Comparison of ENCODE assay signal across 17 cellular contexts in genomic region chr15:88509964-88510363, GRCh38.
"Had no signal": no experiment of that assay in that cellular context is flagged by ENCODE, and none has a peak within 500 bp of the region (broad histone marks: within the 10 kb centered on the region; RNA-seq: fewer than 3 reads in every experiment).

No MANE protein-coding gene starts in this region.

- H3K4me1 Mint-ChIP-seq: activated CD4-positive, alpha-beta memory T cell treated with anti-CD3 and anti-CD28 coated beads, Interleukin-2, amount 10 ng/mL, durations not matched to agents 7 days and 5 days; naive B cell; stimulated activated effector memory CD8-positive, alpha-beta T cell treated with anti-CD3 and anti-CD28 coated beads, Interleukin-12 subunit alpha, Interleukin-12 subunit beta, amount 100 ng/mL, for 72 hours had no signal

- H3K27ac Mint-ChIP-seq: activated CD4-positive, alpha-beta memory T cell treated with anti-CD3 and anti-CD28 coated beads, Interleukin-2, amount 10 ng/mL, durations not matched to agents 7 days and 5 days; activated CD4-positive, alpha-beta T cell treated with anti-CD3 and anti-CD28 coated beads, Interleukin-2, amount 10 ng/mL, durations not matched to agents 24 days and 14 days; naive B cell; stimulated activated effector memory CD8-positive, alpha-beta T cell treated with anti-CD3 and anti-CD28 coated beads, Interleukin-12 subunit alpha, Interleukin-12 subunit beta, amount 100 ng/mL, for 72 hours had no signal

- H3K4me3 Mint-ChIP-seq: activated CD4-positive, alpha-beta memory T cell treated with anti-CD3 and anti-CD28 coated beads, Interleukin-2, amount 10 ng/mL, durations not matched to agents 7 days and 5 days; activated CD4-positive, alpha-beta T cell treated with anti-CD3 and anti-CD28 coated beads, Interleukin-2, amount 10 ng/mL, durations not matched to agents 24 days and 14 days; naive B cell; stimulated activated effector memory CD8-positive, alpha-beta T cell treated with anti-CD3 and anti-CD28 coated beads, Interleukin-12 subunit alpha, Interleukin-12 subunit beta, amount 100 ng/mL, for 72 hours had no signal

- H3K27me3 Mint-ChIP-seq: activated CD4-positive, alpha-beta memory T cell treated with anti-CD3 and anti-CD28 coated beads, Interleukin-2, amount 10 ng/mL, durations not matched to agents 7 days and 5 days; activated CD4-positive, alpha-beta T cell treated with anti-CD3 and anti-CD28 coated beads, Interleukin-2, amount 10 ng/mL, durations not matched to agents 24 days and 14 days; naive B cell had no signal

- H3K9me3 Mint-ChIP-seq: activated CD4-positive, alpha-beta memory T cell treated with anti-CD3 and anti-CD28 coated beads, Interleukin-2, amount 10 ng/mL, durations not matched to agents 7 days and 5 days; activated CD4-positive, alpha-beta T cell treated with anti-CD3 and anti-CD28 coated beads, Interleukin-2, amount 10 ng/mL, durations not matched to agents 24 days and 14 days; naive B cell; stimulated activated effector memory CD8-positive, alpha-beta T cell treated with anti-CD3 and anti-CD28 coated beads, Interleukin-12 subunit alpha, Interleukin-12 subunit beta, amount 100 ng/mL, for 72 hours had no signal

- ATAC-seq: activated CD4-positive, CD25-positive, alpha-beta regulatory T cell treated with anti-CD3 and anti-CD28 coated beads, Interleukin-2, amount 50 U/mL, for 24 hours; body of pancreas; lower lobe of right lung; mucosa of descending colon; right lobe of liver; stimulated activated effector memory CD8-positive, alpha-beta T cell treated with anti-CD3 and anti-CD28 coated beads, Interleukin-12 subunit alpha, Interleukin-12 subunit beta, amount 100 ng/mL, for 72 hours had no signal

- DNase-seq: activated CD4-positive, alpha-beta memory T cell treated with anti-CD3 and anti-CD28 coated beads, Interleukin-2, amount 10 ng/mL, durations not matched to agents 7 days and 5 days; activated CD4-positive, alpha-beta T cell treated with anti-CD3 and anti-CD28 coated beads, Interleukin-2, amount 10 ng/mL, durations not matched to agents 24 days and 14 days; activated naive CD4-positive, alpha-beta T cell treated with Interleukin-2 at 50 U/mL for 16 hours; activated T-cell treated with anti-CD3 and anti-CD28 coated beads, Interleukin-2, amount 50 U/mL, for 1 hour; body of pancreas; cortex of kidney; kidney; lower lobe of right lung; mesendoderm; mucosa of descending colon; naive B cell; occipital lobe; right lobe of liver; stimulated activated CD4-positive, alpha-beta T cell treated with anti-CD3 and anti-CD28 coated beads, Interleukin-2, amount 100 ng/mL, for 24 hours; transverse colon had no signal
